10 cellular contexts compared by ENCODE assay signal in genomic region chr7:77894574-77895091, GRCh38.
"Had no signal": no experiment of that assay in that cellular context is flagged by ENCODE, and none has a peak within 500 bp of the region (broad histone marks: within the 10 kb centered on the region; RNA-seq: fewer than 3 reads in every experiment).

No MANE protein-coding gene starts in this region.

- ATAC-seq: activated CD8-positive, alpha-beta T cell treated with anti-CD3 and anti-CD28 coated beads for 36 hours; left cardiac atrium; lower lobe of right lung had no signal

- DNase-seq: activated CD4-positive, alpha-beta T cell treated with anti-CD3 and anti-CD28 coated beads for 4 hours; activated CD8-positive, alpha-beta memory T cell treated with anti-CD3 and anti-CD28 coated beads, Interleukin-2, amount 50 U/mL, for 4 hours; activated CD8-positive, alpha-beta T cell treated with anti-CD3 and anti-CD28 coated beads for 36 hours; activated naive CD4-positive, alpha-beta T cell; left cardiac atrium; lower lobe of right lung; naive B cell; posterior cingulate gyrus; small intestine; thyroid gland had no signal
